Comparison of ENCODE assay signal across 1 cellular context in genomic region chrX:45718676-45719075, GRCh38.
TF ChIP-seq lines count a peak whose summit lies in the region.

No MANE protein-coding gene starts in this region.

TF ChIP-seq in IMR-90, 13 proteins besides CTCF, POLR2A, EP300 and RAD21 (continued from another document):
- TF ChIP-seq MXI1 (IDR thresholded peaks at IDR 0.05; ENCODE audit: borderline replicate concordance, low read depth, low read length), result no peak
- no peak for TF ChIP-seq MAFK (IDR thresholded peaks at IDR 0.05; ENCODE audit: low read depth, low read length)
- TF ChIP-seq NFE2L2 (IDR thresholded peaks at IDR 0.05; ENCODE audit: low read depth, low read length), result no peak
- TF ChIP-seq RCOR1 (IDR thresholded peaks at IDR 0.05; ENCODE audit: insufficient replicate concordance, low read length), result no peak
- no peak for TF ChIP-seq CHD1 (IDR thresholded peaks at IDR 0.05; ENCODE audit: low read depth, low read length)
- no peak for TF ChIP-seq RFX5 (IDR thresholded peaks at IDR 0.05; ENCODE audit: low read depth, low read length)
- no peak for TF ChIP-seq CEBPB (IDR thresholded peaks at IDR 0.05; ENCODE audit: low read depth, low read length)
